10 cellular contexts compared by ENCODE assay signal in the genomic region with DNA sequence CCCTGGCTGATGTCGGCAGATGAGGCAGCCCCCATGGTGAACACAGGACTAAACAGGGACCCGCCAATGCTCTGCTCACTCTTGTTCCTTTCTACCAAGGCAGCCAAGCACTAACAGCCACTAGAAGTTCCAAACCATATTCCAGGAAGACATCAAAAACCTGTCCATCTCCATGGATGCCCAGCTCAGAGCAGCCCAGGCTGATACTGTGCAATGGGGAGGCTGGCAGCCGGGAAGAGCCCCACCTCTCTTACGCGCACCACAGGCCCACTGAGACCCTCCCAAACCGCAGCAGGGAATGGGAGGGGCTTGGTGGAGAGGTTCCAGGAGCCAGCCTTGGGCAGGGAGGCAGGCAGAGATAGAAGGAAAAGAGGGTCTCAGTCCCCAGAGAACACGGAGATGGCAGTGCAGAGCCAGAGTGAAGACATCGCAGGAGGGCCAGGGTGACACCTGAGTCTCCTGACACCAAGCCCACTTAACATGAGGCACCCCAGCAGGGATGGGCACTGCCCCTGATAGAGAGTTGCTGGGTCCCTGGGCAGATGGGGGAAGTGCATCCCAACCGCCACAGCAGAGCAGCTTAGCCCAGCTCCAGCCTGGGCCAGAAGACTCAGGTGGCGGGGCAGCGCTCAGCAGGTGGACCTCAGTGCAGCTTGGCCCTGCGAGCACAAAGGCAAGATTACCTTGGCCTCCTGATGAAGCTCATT. TPM values are rescaled to one million over a fixed set of nuclear protein-coding genes. Genes with fewer than 3 reads are reported as not detected.
DNase-seq lines count a peak whose midpoint lies in the region; ATAC-seq and TF ChIP-seq lines count a peak whose summit lies in the region.
"Had no signal": no experiment of that assay in that cellular context is flagged by ENCODE, and none has a peak within 500 bp of the region (broad histone marks: within the 10 kb centered on the region; RNA-seq: fewer than 3 reads in every experiment).

No MANE protein-coding gene starts in this region.

- H3K27ac ChIP-seq in lower lobe of right lung, result no peak overlapping the region

- peak; percentile 34 for DNase-seq in 8988T
- peak; percentile 6 for DNase-seq in ELF-1 (ENCODE audit: low read depth, low spot score)
- no peak for DNase-seq in adipocyte (ENCODE audit: low read depth)
- DNase-seq in lower lobe of right lung, result peak; percentile 41
- DNase-seq in NCI-H1048 (lab: John Stamatoyannopoulos, UW), result no peak
- DNase-seq in NCI-H510A treated with DMSO at 0.1 percent for 48 hours (lab: John Stamatoyannopoulos, UW), result no peak
- DNase-seq in HUDEP-2 (lab: John Stamatoyannopoulos, UW; ENCODE audit: unreplicated experiment in 76 of 76), result no peak
- DNase-seq: hippocampal formation, NCI-H1930 had no signal

- no peak for ATAC-seq in lower lobe of right lung
- ATAC-seq in GM21529 (IDR thresholded peaks at IDR 0.05; ENCODE audit: unreplicated experiment), result no peak

- H3K4me1 ChIP-seq in adipocyte (ENCODE audit: control insufficient read depth, insufficient read depth, low read length) (peaks cover 43% of the 10 kb centered on the region), lower lobe of right lung (peaks cover 54% of the 10 kb centered on the region)

- H3K9ac ChIP-seq in adipocyte (ENCODE audit: low read length), result peak overlapping the region; percentile 86

- H3K36me3 ChIP-seq in adipocyte (ENCODE audit: control insufficient read depth, insufficient read depth, low read length, severe bottlenecking) (peaks cover 11% of the 10 kb centered on the region), lower lobe of right lung (peaks cover 9% of the 10 kb centered on the region)

- no peaks in the 10 kb centered on the region for H3K27me3 ChIP-seq in adipocyte (replicated peaks; ENCODE audit: control insufficient read depth, insufficient read depth, low read length)
- no peaks in the 10 kb centered on the region for H3K27me3 ChIP-seq in lower lobe of right lung (ENCODE audit: low read depth)

- intact Hi-C loops in lower lobe of right lung (cut with DNase I), result no loop called here

- TF ChIP-seq CTCF in lower lobe of right lung (IDR thresholded peaks at IDR 0.05), result no peak

- peak overlapping the region; percentile 89 for H3K4me3 ChIP-seq in adipocyte (ENCODE audit: low read length)
- H3K4me3 ChIP-seq in lower lobe of right lung, result peak overlapping the region; percentile 80

- no peaks in the 10 kb centered on the region for H3K9me3 ChIP-seq in adipocyte (ENCODE audit: control insufficient read depth, low read length)
- no peaks in the 10 kb centered on the region for H3K9me3 ChIP-seq in lower lobe of right lung

RNA-seq across cellular contexts. Expression of a gene that starts 3.4 kb away (rescaled TPM):
- total RNA-seq in lower lobe of right lung, result 26.3 TPM

Comparison
In these comparisons a context has a peak if more than half of its experiments do, and no peak if none do; other contexts are left out.
1. DNase-seq: peak in 8988T (single experiment), ELF-1 (single experiment) and lower lobe of right lung (single experiment); none in adipocyte (single experiment), NCI-H1048 (single experiment), NCI-H510A treated with DMSO at 0.1 percent for 48 hours (single experiment) and HUDEP-2 (0 of 76).